ENCODE assay signal across 8 cellular contexts in the genomic region with DNA sequence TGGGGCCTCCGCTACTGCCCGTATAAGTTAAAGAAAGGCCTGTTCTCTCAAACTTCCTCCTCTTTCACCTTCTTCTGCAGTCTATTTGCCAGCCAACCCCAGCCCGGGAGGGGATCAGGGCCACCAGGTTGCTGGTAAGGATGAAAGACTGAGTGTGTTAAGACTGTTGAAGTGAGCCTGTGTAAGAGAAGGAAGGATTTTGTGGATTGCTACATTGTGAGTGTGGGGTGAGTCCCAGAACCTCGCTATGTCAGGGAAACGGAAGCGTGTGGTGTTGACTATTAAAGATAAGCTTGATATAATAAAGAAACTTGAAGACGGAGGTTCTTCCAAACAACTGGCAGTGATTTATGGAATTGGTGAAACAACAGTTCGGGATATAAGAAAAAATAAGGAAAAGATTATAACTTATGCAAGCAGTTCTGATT. TPM values are rescaled to one million over a fixed set of nuclear protein-coding genes. Genes with fewer than 3 reads are reported as not detected.
DNase-seq lines count a peak whose midpoint lies in the region; ATAC-seq, FAIRE-seq and TF ChIP-seq lines count a peak whose summit lies in the region.

No MANE protein-coding gene starts in this region.

- 57 to 58% methylated on average over 8 of the region's 8 CpGs for WGBS in ectodermal cell, 2 experiments

- H3K4me1 ChIP-seq in ectodermal cell (ENCODE audit: control insufficient read depth, insufficient read depth, low read length) (peaks cover 4% of the 10 kb centered on the region), mucosa of stomach (ENCODE audit: control insufficient read depth, insufficient read depth, low read length) (peaks cover 6% of the 10 kb centered on the region)

- no peak for TF ChIP-seq POLR2A in NB4 (IDR thresholded peaks at IDR 0.05; ENCODE audit: extremely low read depth, insufficient read length)

- TF ChIP-seq CTCF in NB4 (IDR thresholded peaks at IDR 0.05; ENCODE audit: low read depth, low read length) = no peak

- FAIRE-seq in GM19239 (lab: Jason Lieb, UNC) = no peak

- peak overlapping the region; percentile 84 for H3K27ac ChIP-seq in ectodermal cell (ENCODE audit: insufficient read depth, low read depth, low read length, poor library complexity, severe bottlenecking)

- no peak for ATAC-seq in GM18502 (IDR thresholded peaks at IDR 0.05; ENCODE audit: poor library complexity, unreplicated experiment)

- H3K36me3 ChIP-seq in ectodermal cell (ENCODE audit: control insufficient read depth, insufficient read depth, low read length) (peaks cover 2% of the 10 kb centered on the region), mucosa of stomach (ENCODE audit: control insufficient read depth, insufficient read depth, low read length) (no peaks in the 10 kb centered on the region)

- DNase-seq in Daoy (ENCODE audit: low read depth) (peak; percentile 13), NB4 (ENCODE audit: low read depth) (no peak), GM19239 (ENCODE audit: insufficient read length, low spot score) (no peak), hippocampal formation (lab: John Stamatoyannopoulos, UW) (no peak)
- DNase-seq in activated CD8-positive, alpha-beta memory T cell treated with anti-CD3 and anti-CD28 coated beads, Interleukin-2, amount 50 U/mL, for 48 hours = no peak

- peak overlapping the region; percentile 79 for H3K4me3 ChIP-seq in NB4 (ENCODE audit: low read depth, low read length)
- peak overlapping the region; percentile 82 for H3K4me3 ChIP-seq in ectodermal cell (ENCODE audit: insufficient read depth, low read depth, low read length)
- peak overlapping the region; percentile 80 for H3K4me3 ChIP-seq in mucosa of stomach (ENCODE audit: low read length)

- H3K9ac ChIP-seq in mucosa of stomach (ENCODE audit: low read length) = peak overlapping the region; percentile 67

- no peaks in the 10 kb centered on the region for H3K9me3 ChIP-seq in ectodermal cell (ENCODE audit: control insufficient read depth, low read length)
- H3K9me3 ChIP-seq in mucosa of stomach (ENCODE audit: control insufficient read depth, low read length) = no peaks in the 10 kb centered on the region

- H3K27me3 ChIP-seq in ectodermal cell (ENCODE audit: control insufficient read depth, insufficient read depth, low read length, poor library complexity, severe bottlenecking) (no peaks in the 10 kb centered on the region), mucosa of stomach (ENCODE audit: control insufficient read depth, insufficient read depth, low read length) (no peaks in the 10 kb centered on the region)

RNA-seq across cellular contexts. Expression of a gene that starts 0.6 kb away (rescaled TPM):
- 4.7 and 5.2 TPM in 2 replicates for total RNA-seq in Daoy (2014; rRNA removed; shearing (Covaris generic))
- 13.8 TPM for polyA plus RNA-seq in ectodermal cell (2013, experiment 1 of 4)
- 13.8 TPM for polyA plus RNA-seq in ectodermal cell (2013, experiment 2 of 4)
- polyA plus RNA-seq in ectodermal cell (2013, experiment 3 of 4) = 8.6 TPM
- 11.8 TPM for polyA plus RNA-seq in ectodermal cell (2013, experiment 4 of 4)

RNA-seq across cellular contexts. Expression of a gene that starts 0.7 kb away (rescaled TPM):
- 12.9 and 13.6 TPM in 2 replicates for total RNA-seq in Daoy (2014; rRNA removed; shearing (Covaris generic))
- 36.7 TPM for polyA plus RNA-seq in ectodermal cell (2013, experiment 1 of 4)
- polyA plus RNA-seq in ectodermal cell (2013, experiment 2 of 4) = 33.5 TPM
- 27.5 TPM for polyA plus RNA-seq in ectodermal cell (2013, experiment 3 of 4)
- 32.1 TPM for polyA plus RNA-seq in ectodermal cell (2013, experiment 4 of 4)

RNA-seq across cellular contexts. Expression of a gene that starts 47.4 kb away (rescaled TPM):
- 6.2 and 6.6 TPM in 2 replicates for total RNA-seq in Daoy (2014; rRNA removed; shearing (Covaris generic))
- 4.2 TPM for polyA plus RNA-seq in ectodermal cell (2013, experiment 1 of 4)
- polyA plus RNA-seq in ectodermal cell (2013, experiment 2 of 4) = 5.1 TPM
- 5.0 TPM for polyA plus RNA-seq in ectodermal cell (2013, experiment 3 of 4)
- polyA plus RNA-seq in ectodermal cell (2013, experiment 4 of 4) = 7.1 TPM
